In the genomic region with DNA sequence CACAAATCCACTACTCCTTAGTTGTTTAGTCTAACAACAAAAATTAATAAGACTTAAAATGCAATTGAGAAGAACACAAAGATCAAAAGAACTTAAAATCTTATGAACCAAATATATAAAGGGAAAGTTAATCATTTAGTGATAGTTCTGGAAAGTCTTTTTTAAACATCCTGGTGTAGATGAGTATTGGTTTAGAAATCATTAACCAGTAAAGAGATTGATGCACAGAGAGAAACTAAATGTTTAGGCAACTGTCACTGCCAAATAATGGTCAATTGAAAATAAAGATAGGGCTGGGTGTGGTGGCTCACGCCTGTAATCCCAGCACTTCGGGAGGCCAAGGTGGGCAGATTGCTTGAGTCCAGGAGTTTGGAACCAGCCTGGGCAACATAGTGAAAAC, we compare ENCODE assay signal across 16 cellular contexts. TPM values are rescaled to one million over a fixed set of nuclear protein-coding genes. Genes with fewer than 3 reads are reported as not detected.
"Had no signal": no experiment of that assay in that cellular context is flagged by ENCODE, and none has a peak within 500 bp of the region (broad histone marks: within the 10 kb centered on the region; RNA-seq: fewer than 3 reads in every experiment).

No MANE protein-coding gene starts in this region.

- ATAC-seq: effector memory CD8-positive, alpha-beta T cell; gastrocnemius medialis had no signal

- H3K9me3 ChIP-seq: gastrocnemius medialis, suprapubic skin had no signal

- DNase-seq: activated CD4-positive, alpha-beta T cell treated with anti-CD3 and anti-CD28 coated beads for 1 hour; activated CD4-positive, alpha-beta T cell treated with anti-CD3 and anti-CD28 coated beads, Interleukin-2, amount 50 U/mL, for 48 hours; activated gamma-delta T cell; activated T-cell treated with anti-CD3 and anti-CD28 coated beads, Interleukin-2, amount 50 U/mL, for 48 hours; amygdala; effector memory CD8-positive, alpha-beta T cell; gastrocnemius medialis; kidney; mesendoderm; nephron progenitor cell; stimulated activated CD4-positive, alpha-beta T cell treated with anti-CD3 and anti-CD28 coated beads, Interleukin-12 subunit alpha, Interleukin-12 subunit beta, amount 100 ng/mL, for 4 hours; stimulated activated naive CD4-positive, alpha-beta T cell treated with Interleukin-2 at 50 U/mL for 16 hours had no signal

- H3K4me3 ChIP-seq: gastrocnemius medialis, suprapubic skin had no signal

- H3K36me3 ChIP-seq: gastrocnemius medialis, suprapubic skin had no signal

- H3K4me1 ChIP-seq: gastrocnemius medialis, suprapubic skin had no signal

- H3K27ac ChIP-seq: epithelial cell of prostate, gastrocnemius medialis, suprapubic skin had no signal

- H3K27me3 ChIP-seq: gastrocnemius medialis had no signal

RNA-seq across cellular contexts. Expression of a gene that starts 44.9 kb away (rescaled TPM):
- total RNA-seq: gastrocnemius medialis, kidney, liver, osteoblast had no signal
